In genomic region chr4:139988863-139989765, GRCh38 we compare ENCODE assay signal across 8 cellular contexts.
A peak's percentile ranks its signal among the peaks of the same experiment; 100 is the strongest.
DNase-seq lines count a peak whose midpoint lies in the region; ATAC-seq and TF ChIP-seq lines count a peak whose summit lies in the region.

No MANE protein-coding gene starts in this region.

- no peak overlapping the region for H3K4me3 ChIP-seq in choroid plexus epithelial cell (ENCODE audit: low read depth, low read length)
- H3K4me3 ChIP-seq in stomach = no peak overlapping the region

- TF ChIP-seq CTCF in choroid plexus epithelial cell (conservative IDR thresholded peaks at IDR 0.05; ENCODE audit: low read depth, low read length) (no peak), stomach (IDR thresholded peaks at IDR 0.05) (no peak)

- TF ChIP-seq EP300 in stomach (IDR thresholded peaks at IDR 0.05) = no peak

- ATAC-seq in HG03439 (IDR thresholded peaks at IDR 0.05; ENCODE audit: unreplicated experiment) = no peak

- peak overlapping the region in 3 of 5 donors; percentile 22 to 71 (median 59) for H3K27ac ChIP-seq in stomach

- peaks cover 0 to 48% (median 32%) of the 10 kb centered on the region in 4 donors for H3K4me1 ChIP-seq in stomach

- no peaks in the 10 kb centered on the region for H3K9me3 ChIP-seq in stomach

- DNase-seq in COLO829 (ENCODE audit: low spot score) (peak; percentile 98), NCI-H446 treated with DMSO at 0.1 percent for 48 hours (lab: John Stamatoyannopoulos, UW) (peak; percentile 81), choroid plexus epithelial cell (ENCODE audit: low read depth) (peak; percentile 93), myocyte (ENCODE audit: low read depth) (peak; percentile 85), stomach (peak; percentile 34), ecto neural progenitor cell (ENCODE audit: low spot score) (no peak), NCI-H345 treated with DMSO at 0.1 percent for 48 hours (lab: John Stamatoyannopoulos, UW; ENCODE audit: unreplicated experiment) (no peak)

- WGBS in stomach, 5 donors = 69 to 85% (median 82%) methylated on average over 17 of the region's 17 CpGs

- H3K36me3 ChIP-seq in stomach = no peaks in the 10 kb centered on the region

- intact Hi-C loops in stomach (cut with DNase I; ENCODE audit: low total_unique reads) = no loop called here

- TF ChIP-seq POLR2A in stomach (IDR thresholded peaks at IDR 0.05) = no peak

- H3K27me3 ChIP-seq in stomach = no peaks in the 10 kb centered on the region

Comparison
In these comparisons a context has a peak if more than half of its experiments do, and no peak if none do; other contexts are left out.
1. DNase-seq: peak in COLO829 (single experiment), NCI-H446 treated with DMSO at 0.1 percent for 48 hours (single experiment), choroid plexus epithelial cell (single experiment), myocyte (single experiment) and stomach (single experiment); none in ecto neural progenitor cell (single experiment) and NCI-H345 treated with DMSO at 0.1 percent for 48 hours (single experiment).